In genomic region chr2:134256961-134257360, GRCh38 we compare ENCODE assay signal across 13 cellular contexts.
"Had no signal": no experiment of that assay in that cellular context is flagged by ENCODE, and none has a peak within 500 bp of the region (broad histone marks: within the 10 kb centered on the region; RNA-seq: fewer than 3 reads in every experiment).

No MANE protein-coding gene starts in this region.

- DNase-seq: activated CD4-positive, alpha-beta memory T cell treated with anti-CD3 and anti-CD28 coated beads, Interleukin-2, amount 10 ng/mL, durations not matched to agents 7 days and 5 days; activated CD4-positive, alpha-beta T cell treated with anti-CD3 and anti-CD28 coated beads for 1 hour; activated naive CD4-positive, alpha-beta T cell treated with Interleukin-2 at 50 U/mL for 16 hours; amygdala; erythroblast; kidney; posterior cingulate gyrus; T-helper 9 cell; tibial artery; uterus had no signal

- H3K4me3 Mint-ChIP-seq: activated CD4-positive, alpha-beta memory T cell treated with anti-CD3 and anti-CD28 coated beads, Interleukin-2, amount 10 ng/mL, durations not matched to agents 7 days and 5 days; brain had no signal

- H3K27me3 Mint-ChIP-seq: brain had no signal

- H3K4me3 ChIP-seq: hepatocyte, skin epidermis, tibial artery, uterus had no signal

- H3K9me3 Mint-ChIP-seq: activated CD4-positive, alpha-beta memory T cell treated with anti-CD3 and anti-CD28 coated beads, Interleukin-2, amount 10 ng/mL, durations not matched to agents 7 days and 5 days; brain had no signal

- H3K27ac Mint-ChIP-seq: activated CD4-positive, alpha-beta memory T cell treated with anti-CD3 and anti-CD28 coated beads, Interleukin-2, amount 10 ng/mL, durations not matched to agents 7 days and 5 days; brain had no signal
